ENCODE assay signal across 10 cellular contexts in genomic region chr10:4652111-4653010, GRCh38.
A peak's percentile ranks its signal among the peaks of the same experiment; 100 is the strongest.
DNase-seq lines count a peak whose midpoint lies in the region; ATAC-seq, FAIRE-seq and TF ChIP-seq lines count a peak whose summit lies in the region.
"Had no signal": no experiment of that assay in that cellular context is flagged by ENCODE, and none has a peak within 500 bp of the region (broad histone marks: within the 10 kb centered on the region; RNA-seq: fewer than 3 reads in every experiment).

No MANE protein-coding gene starts in this region.

- H3K27me3 ChIP-seq in mesenchymal stem cell (ENCODE audit: control insufficient read depth in 1 of 2, insufficient read depth in 1 of 2, low read length in 2 of 2) (no peaks in the 10 kb centered on the region), lower lobe of right lung (ENCODE audit: low read depth) (no peaks in the 10 kb centered on the region)
- H3K27me3 ChIP-seq: cardiac muscle cell had no signal

- no peak for TF ChIP-seq POLR2A in H54 (IDR thresholded peaks at IDR 0.05; ENCODE audit: low read depth, low read length)

- H3K18ac ChIP-seq in mesenchymal stem cell (ENCODE audit: low read depth in 1 of 2, low read length in 2 of 2): no peak overlapping the region

- H3K14ac ChIP-seq in mesenchymal stem cell (ENCODE audit: low read length in 2 of 2): no peak overlapping the region

- H3K79me1 ChIP-seq in mesenchymal stem cell (replicated peaks; ENCODE audit: low read length, poor library complexity, severe bottlenecking): no peaks in the 10 kb centered on the region

- H3K27ac ChIP-seq in mesenchymal stem cell (ENCODE audit: low read length, poor library complexity, severe bottlenecking): no peak overlapping the region
- no peak overlapping the region for H3K27ac ChIP-seq in lower lobe of right lung
- H3K27ac ChIP-seq: cardiac muscle cell had no signal

- H2AK5ac ChIP-seq in mesenchymal stem cell (ENCODE audit: low read length, severe bottlenecking): peak overlapping the region; percentile 57

- TF ChIP-seq CTCF in lower lobe of right lung (IDR thresholded peaks at IDR 0.05): no peak

- H3K4me3 ChIP-seq in mesenchymal stem cell (ENCODE audit: insufficient read depth in 1 of 2, low read depth in 1 of 2, low read length in 2 of 2): no peak overlapping the region
- no peak overlapping the region for H3K4me3 ChIP-seq in lower lobe of right lung
- H3K4me3 ChIP-seq: cardiac muscle cell had no signal

- peak overlapping the region; percentile 82 to 95 for H2BK12ac ChIP-seq in mesenchymal stem cell (ENCODE audit: low read length in 2 of 2)

- H4K8ac ChIP-seq in mesenchymal stem cell (ENCODE audit: low read length): peak overlapping the region; percentile 27

- no peak for DNase-seq in H54 (ENCODE audit: insufficient read length, low spot score)
- DNase-seq in mesenchymal stem cell: peak; percentile 17
- DNase-seq in lower lobe of right lung: no peak
- no peak for DNase-seq in DMS 273 (lab: John Stamatoyannopoulos, UW; ENCODE audit: unreplicated experiment)

- no peak overlapping the region for H2BK15ac ChIP-seq in mesenchymal stem cell (ENCODE audit: low read depth, poor library complexity, severe bottlenecking)

- H3K4me1 ChIP-seq in mesenchymal stem cell (ENCODE audit: control insufficient read depth, insufficient read depth, low read depth, low read length) (peaks cover 3% of the 10 kb centered on the region), lower lobe of right lung (peaks cover 24% of the 10 kb centered on the region)

- H3K36me3 ChIP-seq in mesenchymal stem cell (ENCODE audit: control insufficient read depth in 1 of 2, insufficient read depth in 2 of 2, low read depth in 1 of 2, low read length in 2 of 2) (no peaks in the 10 kb centered on the region), lower lobe of right lung (no peaks in the 10 kb centered on the region)
- H3K36me3 ChIP-seq: cardiac muscle cell had no signal

- H3K9me3 ChIP-seq in mesenchymal stem cell (ENCODE audit: control insufficient read depth, low read length) (no peaks in the 10 kb centered on the region), lower lobe of right lung (no peaks in the 10 kb centered on the region)

- WGBS in mesenchymal stem cell: 82% methylated on average over 8 of the region's 8 CpGs

- no peak overlapping the region for H3K9ac ChIP-seq in mesenchymal stem cell (ENCODE audit: low read length)

- H3K4me2 ChIP-seq in mesenchymal stem cell (ENCODE audit: low read length, poor library complexity, severe bottlenecking): no peak overlapping the region

- peak overlapping the region; percentile 35 to 73 for H3K4ac ChIP-seq in mesenchymal stem cell (ENCODE audit: low read depth in 1 of 2, low read length in 2 of 2)

- H2BK120ac ChIP-seq in mesenchymal stem cell (ENCODE audit: low read depth, low read length): peak overlapping the region; percentile 42

- no peak overlapping the region for H2AFZ ChIP-seq in mesenchymal stem cell (ENCODE audit: low read depth, low read length)

- FAIRE-seq in H54 (lab: Jason Lieb, UNC): peak; percentile 45

- ATAC-seq in GM18511 (IDR thresholded peaks at IDR 0.05; ENCODE audit: unreplicated experiment) (peak; percentile 79), lower lobe of right lung (no peak), GM18519 (IDR thresholded peaks at IDR 0.05; ENCODE audit: low FRiP score, unreplicated experiment) (no peak), SK-N-SH treated with all-trans-retinoic acid at 6 μM for 48 hours (no peak)
- ATAC-seq in activated CD4-positive, CD25-positive, alpha-beta regulatory T cell treated with anti-CD3 and anti-CD28 coated beads, Interleukin-2, amount 50 U/mL, for 24 hours: peak; percentile 89 to 90
- ATAC-seq: Right ventricle myocardium inferior had no signal

- intact Hi-C loops in lower lobe of right lung (cut with DNase I): no loop called here

- no peak overlapping the region for H2BK5ac ChIP-seq in mesenchymal stem cell (ENCODE audit: low read depth, low read length, poor library complexity, severe bottlenecking)

- H4K91ac ChIP-seq in mesenchymal stem cell (ENCODE audit: low read length): no peak overlapping the region

- no peak overlapping the region for H3K23ac ChIP-seq in mesenchymal stem cell (ENCODE audit: low read length in 2 of 2)

TF ChIP-seq in SK-N-SH treated with all-trans-retinoic acid at 6 μM for 48 hours, 23 proteins besides CTCF, POLR2A, EP300 and RAD21:
- TF ChIP-seq TSHZ2 (CRISPR knock-in tag; IDR thresholded peaks at IDR 0.05) (no peak), ARNTL (CRISPR knock-in tag; IDR thresholded peaks at IDR 0.05; ENCODE audit: borderline replicate concordance, low read depth) (no peak)

Comparison
In these comparisons a context has a peak if more than half of its experiments do, and no peak if none do; other contexts are left out.
1. ATAC-seq: peak in GM18511 (single experiment) and activated CD4-positive, CD25-positive, alpha-beta regulatory T cell treated with anti-CD3 and anti-CD28 coated beads, Interleukin-2, amount 50 U/mL, for 24 hours (2 of 2); none in lower lobe of right lung (0 of 2), GM18519 (single experiment) and SK-N-SH treated with all-trans-retinoic acid at 6 μM for 48 hours (single experiment).